In genomic region chr3:112672716-112673506, GRCh38 we compare ENCODE assay signal across 13 cellular contexts. TPM values are rescaled to one million over a fixed set of nuclear protein-coding genes. Genes with fewer than 3 reads are reported as not detected.
DNase-seq lines count a peak whose midpoint lies in the region; ATAC-seq and TF ChIP-seq lines count a peak whose summit lies in the region.
"Had no signal": no experiment of that assay in that cellular context is flagged by ENCODE, and none has a peak within 500 bp of the region (broad histone marks: within the 10 kb centered on the region; RNA-seq: fewer than 3 reads in every experiment).

No MANE protein-coding gene starts in this region.

- H3K36me3 Mint-ChIP-seq in activated naive CD8-positive, alpha-beta T cell treated with anti-CD3 and anti-CD28 coated beads, Interleukin-2, amount 10 ng/mL, durations not matched to agents 7 days and 5 days: peaks cover 5% of the 10 kb centered on the region
- H3K36me3 Mint-ChIP-seq in activated naive CD8-positive, alpha-beta T cell treated with anti-CD3 and anti-CD28 coated beads for 36 hours: no peaks in the 10 kb centered on the region
- H3K36me3 Mint-ChIP-seq in T-helper 1 cell treated with Interleukin-12 subunit alpha and Interleukin-12 subunit beta and Interleukin-4 antibody, amounts not matched to agents 30 μg/mL and 1 μg/mL, for 36 hours (ENCODE audit: low read depth): peaks cover 13% of the 10 kb centered on the region
- no peaks in the 10 kb centered on the region for H3K36me3 Mint-ChIP-seq in stimulated activated effector memory CD8-positive, alpha-beta T cell treated with anti-CD3 and anti-CD28 coated beads, Interleukin-12 subunit alpha, Interleukin-12 subunit beta, amount 100 ng/mL, for 72 hours

- H3K4me3 ChIP-seq in esophagus squamous epithelium (no peak overlapping the region), prostate gland (no peak overlapping the region)
- H3K4me3 ChIP-seq: stomach had no signal

- H3K27ac ChIP-seq in esophagus squamous epithelium (peak overlapping the region in 3 of 4 donors; percentile 59 to 66 (median 59)), prostate gland (no peak overlapping the region)

- H3K27me3 Mint-ChIP-seq in activated naive CD8-positive, alpha-beta T cell treated with anti-CD3 and anti-CD28 coated beads, Interleukin-2, amount 10 ng/mL, durations not matched to agents 7 days and 5 days: peaks cover 11% of the 10 kb centered on the region
- peaks cover 26% of the 10 kb centered on the region for H3K27me3 Mint-ChIP-seq in activated naive CD8-positive, alpha-beta T cell treated with anti-CD3 and anti-CD28 coated beads for 36 hours
- H3K27me3 Mint-ChIP-seq in T-helper 1 cell treated with Interleukin-12 subunit alpha and Interleukin-12 subunit beta and Interleukin-4 antibody, amounts not matched to agents 30 μg/mL and 1 μg/mL, for 36 hours (ENCODE audit: low read depth): no peaks in the 10 kb centered on the region

- H3K27me3 ChIP-seq in esophagus squamous epithelium (no peaks in the 10 kb centered on the region), prostate gland (replicated peaks; ENCODE audit: insufficient read depth) (no peaks in the 10 kb centered on the region)
- H3K27me3 ChIP-seq: stomach had no signal

- peaks cover 65% of the 10 kb centered on the region for H3K4me1 Mint-ChIP-seq in activated naive CD8-positive, alpha-beta T cell treated with anti-CD3 and anti-CD28 coated beads, Interleukin-2, amount 10 ng/mL, durations not matched to agents 7 days and 5 days
- peaks cover 57% of the 10 kb centered on the region for H3K4me1 Mint-ChIP-seq in activated naive CD8-positive, alpha-beta T cell treated with anti-CD3 and anti-CD28 coated beads for 36 hours
- peaks cover 80% of the 10 kb centered on the region for H3K4me1 Mint-ChIP-seq in T-helper 1 cell treated with Interleukin-12 subunit alpha and Interleukin-12 subunit beta and Interleukin-4 antibody, amounts not matched to agents 30 μg/mL and 1 μg/mL, for 36 hours (ENCODE audit: low read depth)
- H3K4me1 Mint-ChIP-seq in stimulated activated effector memory CD8-positive, alpha-beta T cell treated with anti-CD3 and anti-CD28 coated beads, Interleukin-12 subunit alpha, Interleukin-12 subunit beta, amount 100 ng/mL, for 72 hours: peaks cover 79% of the 10 kb centered on the region

- 61 to 70% methylated on average over 5 of the region's 5 CpGs for WGBS in esophagus squamous epithelium, 2 donors
- WGBS in prostate gland: 71% methylated on average over 5 of the region's 5 CpGs

- peak overlapping the region; percentile 87 for H3K27ac Mint-ChIP-seq in activated naive CD8-positive, alpha-beta T cell treated with anti-CD3 and anti-CD28 coated beads, Interleukin-2, amount 10 ng/mL, durations not matched to agents 7 days and 5 days
- H3K27ac Mint-ChIP-seq in activated naive CD8-positive, alpha-beta T cell treated with anti-CD3 and anti-CD28 coated beads for 36 hours: no peak overlapping the region
- H3K27ac Mint-ChIP-seq in T-helper 1 cell treated with Interleukin-12 subunit alpha and Interleukin-12 subunit beta and Interleukin-4 antibody, amounts not matched to agents 30 μg/mL and 1 μg/mL, for 36 hours: peak overlapping the region; percentile 87
- peak overlapping the region; percentile 58 for H3K27ac Mint-ChIP-seq in stimulated activated effector memory CD8-positive, alpha-beta T cell treated with anti-CD3 and anti-CD28 coated beads, Interleukin-12 subunit alpha, Interleukin-12 subunit beta, amount 100 ng/mL, for 72 hours
- H3K27ac Mint-ChIP-seq: B cell had no signal

- peak; percentile 31 for DNase-seq in activated naive CD8-positive, alpha-beta T cell treated with anti-CD3 and anti-CD28 coated beads, Interleukin-2, amount 10 ng/mL, durations not matched to agents 7 days and 5 days
- DNase-seq in activated naive CD8-positive, alpha-beta T cell treated with anti-CD3 and anti-CD28 coated beads for 36 hours: no peak
- DNase-seq in esophagus squamous epithelium (lab: John Stamatoyannopoulos, UW) (no peak), NCI-H128 (lab: John Stamatoyannopoulos, UW; ENCODE audit: unreplicated experiment) (no peak), prostate gland (ENCODE audit: low spot score) (no peak)
- peak in 1 of 2 donors; percentile 68 for DNase-seq in stimulated activated effector memory CD8-positive, alpha-beta T cell treated with anti-CD3 and anti-CD28 coated beads, Interleukin-12 subunit alpha, Interleukin-12 subunit beta, amount 100 ng/mL, for 72 hours (ENCODE audit: low spot score in 2 of 2)
- no peak for DNase-seq in activated effector memory CD4-positive, alpha-beta T cell treated with Interleukin-2 at 50 U/mL for 16 hours
- DNase-seq: NCI-H1092; NCI-H510A; stimulated activated CD4-positive, alpha-beta T cell treated with anti-CD3 and anti-CD28 coated beads, Interleukin-4, amount 100 ng/mL, for 4 hours; stomach had no signal

- H3K4me1 ChIP-seq in esophagus squamous epithelium (peaks cover 9 to 60% (median 35%) of the 10 kb centered on the region in 3 donors), prostate gland (replicated peaks) (no peaks in the 10 kb centered on the region)

- TF ChIP-seq CTCF in esophagus squamous epithelium (IDR thresholded peaks at IDR 0.05) (no peak), prostate gland (IDR thresholded peaks at IDR 0.05) (no peak)

- peak overlapping the region; percentile 55 for H3K4me3 Mint-ChIP-seq in activated naive CD8-positive, alpha-beta T cell treated with anti-CD3 and anti-CD28 coated beads, Interleukin-2, amount 10 ng/mL, durations not matched to agents 7 days and 5 days
- no peak overlapping the region for H3K4me3 Mint-ChIP-seq in activated naive CD8-positive, alpha-beta T cell treated with anti-CD3 and anti-CD28 coated beads for 36 hours
- peak overlapping the region; percentile 19 for H3K4me3 Mint-ChIP-seq in T-helper 1 cell treated with Interleukin-12 subunit alpha and Interleukin-12 subunit beta and Interleukin-4 antibody, amounts not matched to agents 30 μg/mL and 1 μg/mL, for 36 hours
- peak overlapping the region; percentile 26 for H3K4me3 Mint-ChIP-seq in stimulated activated effector memory CD8-positive, alpha-beta T cell treated with anti-CD3 and anti-CD28 coated beads, Interleukin-12 subunit alpha, Interleukin-12 subunit beta, amount 100 ng/mL, for 72 hours
- H3K4me3 Mint-ChIP-seq: B cell had no signal

- intact Hi-C loops in esophagus squamous epithelium (cut with DNase I) (no loop called here), prostate gland (cut with DNase I) (no loop called here)

- POLR2A ChIA-PET in activated naive CD8-positive, alpha-beta T cell treated with anti-CD3 and anti-CD28 coated beads, Interleukin-2, amount 10 ng/mL, durations not matched to agents 7 days and 5 days (lab: Charles Lee): no interaction called here

- ATAC-seq in activated naive CD8-positive, alpha-beta T cell treated with anti-CD3 and anti-CD28 coated beads, Interleukin-2, amount 10 ng/mL, durations not matched to agents 7 days and 5 days (ENCODE audit: low read depth): peak; percentile 10
- peak; percentile 36 for ATAC-seq in stimulated activated effector memory CD8-positive, alpha-beta T cell treated with anti-CD3 and anti-CD28 coated beads, Interleukin-12 subunit alpha, Interleukin-12 subunit beta, amount 100 ng/mL, for 72 hours

- peaks cover 0 to 5% (median 0%) of the 10 kb centered on the region in 3 donors for H3K36me3 ChIP-seq in esophagus squamous epithelium
- no peaks in the 10 kb centered on the region for H3K36me3 ChIP-seq in prostate gland
- H3K36me3 ChIP-seq: stomach had no signal

- H3K9me3 ChIP-seq in esophagus squamous epithelium: no peaks in the 10 kb centered on the region
- H3K9me3 ChIP-seq in prostate gland: no peaks in the 10 kb centered on the region
- H3K9me3 ChIP-seq: stomach had no signal

- no peaks in the 10 kb centered on the region for H3K9me3 Mint-ChIP-seq in activated naive CD8-positive, alpha-beta T cell treated with anti-CD3 and anti-CD28 coated beads, Interleukin-2, amount 10 ng/mL, durations not matched to agents 7 days and 5 days
- peaks cover under 1% of the 10 kb centered on the region for H3K9me3 Mint-ChIP-seq in activated naive CD8-positive, alpha-beta T cell treated with anti-CD3 and anti-CD28 coated beads for 36 hours
- no peaks in the 10 kb centered on the region for H3K9me3 Mint-ChIP-seq in T-helper 1 cell treated with Interleukin-12 subunit alpha and Interleukin-12 subunit beta and Interleukin-4 antibody, amounts not matched to agents 30 μg/mL and 1 μg/mL, for 36 hours
- no peaks in the 10 kb centered on the region for H3K9me3 Mint-ChIP-seq in stimulated activated effector memory CD8-positive, alpha-beta T cell treated with anti-CD3 and anti-CD28 coated beads, Interleukin-12 subunit alpha, Interleukin-12 subunit beta, amount 100 ng/mL, for 72 hours

- TF ChIP-seq POLR2A in esophagus squamous epithelium (IDR thresholded peaks at IDR 0.05): no peak
- no peak for TF ChIP-seq POLR2A in prostate gland (IDR thresholded peaks at IDR 0.05)

RNA-seq across cellular contexts. Expression of gene CCDC80, which starts 32.0 kb away (rescaled TPM):
- not detected for total RNA-seq in activated naive CD8-positive, alpha-beta T cell treated with anti-CD3 and anti-CD28 coated beads, Interleukin-2, amount 10 ng/mL, durations not matched to agents 7 days and 5 days
- not detected for total RNA-seq in activated naive CD8-positive, alpha-beta T cell treated with anti-CD3 and anti-CD28 coated beads for 36 hours
- total RNA-seq in esophagus squamous epithelium: 10 to 100 TPM in 2 of 4 donors, 1 to 10 TPM in 2; 2.0 to 69.6 (median 13.1) TPM
- total RNA-seq in prostate gland: 10 to 100 TPM in 1 of 2 donors, 1 to 10 TPM in 1; 2.7 to 18.4 TPM
- total RNA-seq: B cell had no signal

Comparison
In these comparisons a context has a peak if more than half of its experiments do, and no peak if none do; other contexts are left out.
1. H3K27ac ChIP-seq: peak in esophagus squamous epithelium (3 of 4); none in prostate gland (0 of 2).